13 cellular contexts compared by ENCODE assay signal in the genomic region with DNA sequence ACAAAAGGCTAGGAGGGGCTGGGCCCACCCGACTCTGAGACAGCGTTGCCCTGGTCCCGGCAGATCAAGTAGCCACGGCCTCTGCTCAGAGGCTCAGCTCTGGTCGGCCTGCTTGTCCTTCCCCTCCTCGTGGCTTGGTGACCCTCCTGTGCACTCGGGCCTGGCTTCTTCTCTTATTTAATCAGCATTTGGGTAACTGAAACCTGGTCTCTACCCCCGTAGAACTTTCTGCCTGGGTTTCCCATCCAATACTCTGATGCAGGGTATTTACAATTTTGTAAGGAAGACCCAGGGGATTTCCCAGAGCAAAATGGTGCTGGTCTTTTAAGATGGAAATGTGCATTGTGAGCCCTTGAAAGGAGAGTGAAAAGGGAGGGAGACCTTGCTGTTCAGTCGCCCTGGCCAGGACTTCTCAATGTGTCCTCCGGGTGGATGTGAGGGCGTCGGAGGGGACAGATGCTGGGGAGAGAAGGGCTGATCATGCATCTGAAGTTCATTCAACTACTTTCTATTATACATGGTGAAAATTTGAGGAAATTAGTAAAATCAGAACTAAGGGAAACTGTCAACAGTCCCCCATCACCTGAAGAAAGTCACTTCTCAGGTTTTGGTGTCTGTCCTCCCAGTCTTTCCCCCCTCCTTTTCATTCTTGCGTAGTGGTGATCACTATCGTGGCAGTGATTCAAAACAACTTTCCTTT. TPM values are rescaled to one million over a fixed set of nuclear protein-coding genes. Genes with fewer than 3 reads are reported as not detected.
DNase-seq lines count a peak whose midpoint lies in the region; ATAC-seq and TF ChIP-seq lines count a peak whose summit lies in the region.
"Had no signal": no experiment of that assay in that cellular context is flagged by ENCODE, and none has a peak within 500 bp of the region (broad histone marks: within the 10 kb centered on the region; RNA-seq: fewer than 3 reads in every experiment).

No MANE protein-coding gene starts in this region.

- ATAC-seq in HG02852 (IDR thresholded peaks at IDR 0.05; ENCODE audit: unreplicated experiment) (peak; percentile 39), gastroesophageal sphincter (no peak), HG03442 (IDR thresholded peaks at IDR 0.05; ENCODE audit: unreplicated experiment) (no peak)
- no peak for ATAC-seq in activated naive CD8-positive, alpha-beta T cell treated with anti-CD3 and anti-CD28 coated beads, Interleukin-2, amount 10 ng/mL, durations not matched to agents 7 days and 5 days (ENCODE audit: low read depth)
- ATAC-seq: A549 had no signal

- CTCF ChIA-PET in activated CD4-positive, alpha-beta T cell treated with anti-CD3 and anti-CD28 coated beads, Interleukin-2, amount 10 ng/mL, durations not matched to agents 7 days and 5 days (lab: Charles Lee), result no interaction called here

- H3K27ac ChIP-seq in spleen, result peak overlapping the region in 5 of 8 donors; percentile 1 to 90 (median 60)
- H3K27ac ChIP-seq in gastroesophageal sphincter, result no peak overlapping the region
- H3K27ac ChIP-seq: A549 had no signal

- TF ChIP-seq CTCF in spleen (IDR thresholded peaks at IDR 0.05 in 8 of 11, conservative IDR thresholded peaks at IDR 0.05 in 3 of 11) (no peak), gastroesophageal sphincter (IDR thresholded peaks at IDR 0.05) (no peak)

- H3K27me3 Mint-ChIP-seq in activated CD4-positive, alpha-beta T cell treated with anti-CD3 and anti-CD28 coated beads, Interleukin-2, amount 10 ng/mL, durations not matched to agents 7 days and 5 days, result no peaks in the 10 kb centered on the region
- no peaks in the 10 kb centered on the region for H3K27me3 Mint-ChIP-seq in activated naive CD8-positive, alpha-beta T cell treated with anti-CD3 and anti-CD28 coated beads, Interleukin-2, amount 10 ng/mL, durations not matched to agents 7 days and 5 days

- peak overlapping the region; percentile 27 for H3K27ac Mint-ChIP-seq in activated CD4-positive, alpha-beta T cell treated with anti-CD3 and anti-CD28 coated beads, Interleukin-2, amount 10 ng/mL, durations not matched to agents 7 days and 5 days
- peak overlapping the region; percentile 70 for H3K27ac Mint-ChIP-seq in activated naive CD8-positive, alpha-beta T cell treated with anti-CD3 and anti-CD28 coated beads, Interleukin-2, amount 10 ng/mL, durations not matched to agents 7 days and 5 days

- no peak overlapping the region for H3K4me3 ChIP-seq in spleen
- H3K4me3 ChIP-seq in gastroesophageal sphincter, result no peak overlapping the region
- H3K4me3 ChIP-seq: A549 had no signal

- no peak for TF ChIP-seq POLR2A in spleen (IDR thresholded peaks at IDR 0.05)
- no peak for TF ChIP-seq POLR2A in gastroesophageal sphincter (IDR thresholded peaks at IDR 0.05)

- 56 to 72% (median 62%) methylated on average over 14 of the region's 14 CpGs for WGBS in spleen, 5 donors
- 75 to 80% methylated on average over 5 to 8 of the region's 14 CpGs for WGBS in gastroesophageal sphincter (ENCODE audit: low coverage in 1 of 2), 2 donors

- peaks cover 87% of the 10 kb centered on the region for H3K36me3 Mint-ChIP-seq in activated CD4-positive, alpha-beta T cell treated with anti-CD3 and anti-CD28 coated beads, Interleukin-2, amount 10 ng/mL, durations not matched to agents 7 days and 5 days (ENCODE audit: low read depth)
- H3K36me3 Mint-ChIP-seq in activated naive CD8-positive, alpha-beta T cell treated with anti-CD3 and anti-CD28 coated beads, Interleukin-2, amount 10 ng/mL, durations not matched to agents 7 days and 5 days, result peaks cover 76% of the 10 kb centered on the region

- no peaks in the 10 kb centered on the region for H3K36me3 ChIP-seq in spleen
- no peaks in the 10 kb centered on the region for H3K36me3 ChIP-seq in gastroesophageal sphincter

- intact Hi-C loops in spleen (cut with DNase I; ENCODE audit: low total_unique reads), result no loop called here

- H3K9me3 ChIP-seq in spleen, result peaks cover 0 to 12% (median 9%) of the 10 kb centered on the region in 8 donors
- H3K9me3 ChIP-seq in gastroesophageal sphincter, result peaks cover 0 to 17% (median 0%) of the 10 kb centered on the region in 3 donors

- POLR2A ChIA-PET in activated CD4-positive, alpha-beta T cell treated with anti-CD3 and anti-CD28 coated beads, Interleukin-2, amount 10 ng/mL, durations not matched to agents 7 days and 5 days (lab: Charles Lee), result no interaction called here
- POLR2A ChIA-PET in activated naive CD8-positive, alpha-beta T cell treated with anti-CD3 and anti-CD28 coated beads, Interleukin-2, amount 10 ng/mL, durations not matched to agents 7 days and 5 days (lab: Charles Lee), result no interaction called here

- H3K4me1 ChIP-seq in spleen, result peaks cover 10 to 76% (median 45%) of the 10 kb centered on the region in 6 donors
- no peaks in the 10 kb centered on the region for H3K4me1 ChIP-seq in gastroesophageal sphincter
- H3K4me1 ChIP-seq: A549 had no signal

- peaks cover 36% of the 10 kb centered on the region for H3K9me3 Mint-ChIP-seq in activated CD4-positive, alpha-beta T cell treated with anti-CD3 and anti-CD28 coated beads, Interleukin-2, amount 10 ng/mL, durations not matched to agents 7 days and 5 days
- H3K9me3 Mint-ChIP-seq in activated naive CD8-positive, alpha-beta T cell treated with anti-CD3 and anti-CD28 coated beads, Interleukin-2, amount 10 ng/mL, durations not matched to agents 7 days and 5 days, result peaks cover 14% of the 10 kb centered on the region

- no peak for DNase-seq in activated CD4-positive, alpha-beta T cell treated with anti-CD3 and anti-CD28 coated beads, Interleukin-2, amount 10 ng/mL, durations not matched to agents 7 days and 5 days
- DNase-seq in activated CD4-positive, alpha-beta T cell treated with anti-CD3 and anti-CD28 coated beads for 4 hours, result no peak
- DNase-seq in activated naive CD8-positive, alpha-beta T cell treated with anti-CD3 and anti-CD28 coated beads, Interleukin-2, amount 10 ng/mL, durations not matched to agents 7 days and 5 days, result no peak
- no peak for DNase-seq in spleen
- DNase-seq in stimulated activated CD4-positive, alpha-beta T cell treated with anti-CD3 and anti-CD28 coated beads, Interleukin-1b, Interleukin-23, amount 100 ng/mL, for 48 hours, result no peak
- DNase-seq: DMS79; NCI-H524; Right ventricle myocardium superior; stimulated activated CD4-positive, alpha-beta T cell treated with anti-CD3 and anti-CD28 coated beads, Interleukin-2, amount 100 ng/mL, for 48 hours had no signal

- no peak overlapping the region for H3K4me3 Mint-ChIP-seq in activated CD4-positive, alpha-beta T cell treated with anti-CD3 and anti-CD28 coated beads, Interleukin-2, amount 10 ng/mL, durations not matched to agents 7 days and 5 days
- H3K4me3 Mint-ChIP-seq in activated naive CD8-positive, alpha-beta T cell treated with anti-CD3 and anti-CD28 coated beads, Interleukin-2, amount 10 ng/mL, durations not matched to agents 7 days and 5 days, result no peak overlapping the region

- TF ChIP-seq EP300 in gastroesophageal sphincter (IDR thresholded peaks at IDR 0.05), result no peak

- no peaks in the 10 kb centered on the region for H3K27me3 ChIP-seq in spleen (replicated peaks in 1 of 7)
- peaks cover 8% of the 10 kb centered on the region for H3K27me3 ChIP-seq in gastroesophageal sphincter

- H3K4me1 Mint-ChIP-seq in activated CD4-positive, alpha-beta T cell treated with anti-CD3 and anti-CD28 coated beads, Interleukin-2, amount 10 ng/mL, durations not matched to agents 7 days and 5 days, result peaks cover 89% of the 10 kb centered on the region
- peaks cover 68% of the 10 kb centered on the region for H3K4me1 Mint-ChIP-seq in activated naive CD8-positive, alpha-beta T cell treated with anti-CD3 and anti-CD28 coated beads, Interleukin-2, amount 10 ng/mL, durations not matched to agents 7 days and 5 days

RNA-seq across cellular contexts. Expression of a gene that starts 17.6 kb away (rescaled TPM):
- total RNA-seq in activated CD4-positive, alpha-beta T cell treated with anti-CD3 and anti-CD28 coated beads, Interleukin-2, amount 10 ng/mL, durations not matched to agents 7 days and 5 days, result 1 to 10 TPM; 5.4 to 6.4 TPM
- total RNA-seq in activated naive CD8-positive, alpha-beta T cell treated with anti-CD3 and anti-CD28 coated beads, Interleukin-2, amount 10 ng/mL, durations not matched to agents 7 days and 5 days, result 1 to 10 TPM; 4.4 to 4.5 TPM
- total RNA-seq in spleen, result 100 to 1,000 TPM in 2 of 7 donors, 10 to 100 TPM in 5; 46.9 to 164 (median 86.8) TPM
- 10 to 100 TPM; 11.5 to 15.0 (median 12.8) TPM for polyA plus RNA-seq in spleen
- total RNA-seq in gastroesophageal sphincter, result 10 to 100 TPM; 21.0 to 68.5 (median 42.5) TPM

Comparison
In these comparisons a context has a peak if more than half of its experiments do, and no peak if none do; other contexts are left out.
1. H3K27ac ChIP-seq: peak in spleen (5 of 8); none in gastroesophageal sphincter (0 of 4).